Comparison of ENCODE assay signal across 19 cellular contexts in the genomic region with DNA sequence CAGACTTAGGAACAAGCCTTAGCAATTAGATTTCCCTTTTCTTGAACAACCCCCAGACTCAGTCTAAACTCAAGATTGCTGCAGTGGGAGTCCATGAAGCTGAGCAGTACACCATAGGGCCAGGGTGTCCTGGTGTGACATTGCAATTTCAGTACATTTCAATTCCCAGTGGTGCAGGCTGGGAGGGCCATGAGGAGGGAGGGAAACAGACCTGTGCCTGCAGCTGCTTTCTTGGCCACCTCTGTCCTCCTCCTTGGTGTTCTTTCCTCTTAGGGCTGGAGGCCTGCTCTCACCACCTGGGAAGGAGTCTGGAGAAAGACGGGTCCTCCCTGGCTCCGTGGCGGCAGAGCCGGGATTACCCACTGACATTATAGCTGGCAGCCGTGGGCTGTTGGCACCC.
DNase-seq lines count a peak whose midpoint lies in the region; ATAC-seq lines count a peak whose summit lies in the region.
"Had no signal": no experiment of that assay in that cellular context is flagged by ENCODE, and none has a peak within 500 bp of the region (broad histone marks: within the 10 kb centered on the region; RNA-seq: fewer than 3 reads in every experiment).

No MANE protein-coding gene starts in this region.

- ATAC-seq in esophagus mucosa (peak; percentile 29), HG03108 (IDR thresholded peaks at IDR 0.05; ENCODE audit: unreplicated experiment) (no peak)
- ATAC-seq: A549, GM12878, HCT116 had no signal

- peak; percentile 25 for DNase-seq in NCI-H1694 treated with DMSO at 0.1 percent for 48 hours (lab: John Stamatoyannopoulos, UW)
- DNase-seq in NCI-H1694 (lab: John Stamatoyannopoulos, UW): no peak
- DNase-seq in NCI-H2171 (lab: John Stamatoyannopoulos, UW): peak; percentile 11
- no peak for DNase-seq in COLO829 (ENCODE audit: low spot score)
- no peak for DNase-seq in NCI-H1436 treated with DMSO at 0.1 percent for 48 hours (lab: John Stamatoyannopoulos, UW)
- DNase-seq: 8988T; ACHN; AML-193; C1 segment of cervical spinal cord; Caco-2; CD4-positive, alpha-beta memory T cell; DMS153; GDM1; H9 had no signal

Comparison
In these comparisons a context has a peak if more than half of its experiments do, and no peak if none do; other contexts are left out.
1. DNase-seq: peak in NCI-H1694 treated with DMSO at 0.1 percent for 48 hours (single experiment) and NCI-H2171 (single experiment); none in NCI-H1694 (single experiment), COLO829 (single experiment) and NCI-H1436 treated with DMSO at 0.1 percent for 48 hours (single experiment).